8 cellular contexts compared by ENCODE assay signal in genomic region chr3:168061332-168061996, GRCh38. TPM values are rescaled to one million over a fixed set of nuclear protein-coding genes. Genes with fewer than 3 reads are reported as not detected.
DNase-seq lines count a peak whose midpoint lies in the region; ATAC-seq and TF ChIP-seq lines count a peak whose summit lies in the region.

No MANE protein-coding gene starts in this region.

- in situ Hi-C loops in HAP-1 (cut with MboI; ENCODE audit: low sequenced_read_pairs), result no loop called here

- peaks cover 3% of the 10 kb centered on the region; the same call in 1 of the 2 replicates for H3K9me3 ChIP-seq in HAP-1

- no peaks in the 10 kb centered on the region for H3K36me3 ChIP-seq in HAP-1 (replicated peaks)

- peaks cover 5% of the 10 kb centered on the region for H3K4me1 ChIP-seq in HAP-1

- DNase-seq in globus pallidus (ENCODE audit: low spot score) (peak; percentile 40), NCI-H1436 treated with DMSO at 0.1 percent for 48 hours (lab: John Stamatoyannopoulos, UW) (no peak), HUDEP-2 (lab: John Stamatoyannopoulos, UW; ENCODE audit: unreplicated experiment in 76 of 76) (no peak), SK-N-DZ (ENCODE audit: low spot score) (no peak), HAP-1 (ENCODE audit: low spot score in 2 of 2) (no peak)

- H3K27me3 ChIP-seq in HAP-1 (ENCODE audit: low read depth), result no peaks in the 10 kb centered on the region

- peak; percentile 92 for ATAC-seq in GM18505 (IDR thresholded peaks at IDR 0.05; ENCODE audit: unreplicated experiment)
- peak; percentile 87 for ATAC-seq in GM21576 (IDR thresholded peaks at IDR 0.05; ENCODE audit: unreplicated experiment)
- ATAC-seq in HG03558 (IDR thresholded peaks at IDR 0.05; ENCODE audit: extremely low read depth, unreplicated experiment), result peak; percentile 89

- H3K4me3 ChIP-seq in HAP-1, result no peak overlapping the region

- TF ChIP-seq POLR2A in GM18505 (IDR thresholded peaks at IDR 0.05; ENCODE audit: borderline replicate concordance, extremely low read depth, insufficient read depth, insufficient read length), result no peak

RNA-seq across cellular contexts. Expression of gene GOLIM4, which starts 34.3 kb away (rescaled TPM):
- polyA plus RNA-seq in SK-N-DZ (2014; cell fraction: cytosol; rRNA removed), result 23.5 and 25.0 TPM in 2 replicates
- polyA plus RNA-seq in SK-N-DZ (2014; cell fraction: nucleus; rRNA removed), result 21.9 and 22.7 TPM in 2 replicates
